ENCODE assay signal across 2 cellular contexts in the genomic region with DNA sequence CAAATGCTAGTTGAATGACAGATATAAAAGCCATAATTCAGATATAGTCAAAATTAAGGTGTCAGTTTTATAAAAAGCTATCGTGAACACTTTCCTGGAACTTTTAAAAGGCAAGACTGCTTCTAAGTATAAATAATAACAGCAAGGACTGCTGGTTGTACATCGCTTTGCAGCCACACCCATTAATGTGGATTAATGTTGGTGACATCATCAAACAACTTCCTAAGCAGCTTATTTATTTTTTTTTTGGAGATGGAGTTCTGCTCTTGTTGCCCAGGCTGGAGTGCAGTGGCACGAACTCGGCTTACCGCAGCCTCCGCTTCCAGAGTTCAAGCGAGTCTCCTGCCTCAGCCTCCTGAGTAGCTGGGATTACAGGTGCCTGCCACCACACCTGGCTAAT.
TF ChIP-seq lines count a peak whose summit lies in the region.

No MANE protein-coding gene starts in this region.

TF ChIP-seq in HepG2, 621 proteins besides CTCF, POLR2A, EP300 and RAD21:
- TF ChIP-seq, protein P1, sequence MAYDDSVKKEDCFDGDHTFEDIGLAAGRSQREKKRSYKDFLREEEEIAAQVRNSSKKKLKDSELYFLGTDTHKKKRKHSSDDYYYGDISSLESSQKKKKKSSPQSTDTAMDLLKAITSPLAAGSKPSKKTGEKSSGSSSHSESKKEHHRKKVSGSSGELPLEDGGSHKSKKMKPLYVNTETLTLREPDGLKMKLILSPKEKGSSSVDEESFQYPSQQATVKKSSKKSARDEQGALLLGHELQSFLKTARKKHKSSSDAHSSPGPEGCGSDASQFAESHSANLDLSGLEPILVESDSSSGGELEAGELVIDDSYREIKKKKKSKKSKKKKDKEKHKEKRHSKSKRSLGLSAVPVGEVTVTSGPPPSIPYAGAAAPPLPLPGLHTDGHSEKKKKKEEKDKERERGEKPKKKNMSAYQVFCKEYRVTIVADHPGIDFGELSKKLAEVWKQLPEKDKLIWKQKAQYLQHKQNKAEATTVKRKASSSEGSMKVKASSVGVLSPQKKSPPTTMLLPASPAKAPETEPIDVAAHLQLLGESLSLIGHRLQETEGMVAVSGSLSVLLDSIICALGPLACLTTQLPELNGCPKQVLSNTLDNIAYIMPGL (CRISPR knock-in tag; IDR thresholded peaks at IDR 0.05; ENCODE audit: borderline replicate concordance in 1 of 2, low read depth in 1 of 2): no peak
- no peak for TF ChIP-seq ZNF235 (CRISPR knock-in tag; IDR thresholded peaks at IDR 0.05; ENCODE audit: borderline replicate concordance)
- peak; percentile 80 for TF ChIP-seq ATF7 (IDR thresholded peaks at IDR 0.05)
- no peak for TF ChIP-seq ATF7 (CRISPR knock-in tag; IDR thresholded peaks at IDR 0.05)
- TF ChIP-seq NFYB (CRISPR knock-in tag; IDR thresholded peaks at IDR 0.05): no peak

TF ChIP-seq in GM12891, 5 proteins besides CTCF, POLR2A, EP300 and RAD21:
- TF ChIP-seq TAF1 (IDR thresholded peaks at IDR 0.05; ENCODE audit: low read depth, low read length) (no peak), POLR2AphosphoS5 (IDR thresholded peaks at IDR 0.05; ENCODE audit: low read depth, low read length) (no peak), POU2F2 (IDR thresholded peaks at IDR 0.05; ENCODE audit: low read depth, low read length) (no peak), SPI1 (IDR thresholded peaks at IDR 0.05; ENCODE audit: low read depth, low read length) (no peak), PAX5 (IDR thresholded peaks at IDR 0.05; ENCODE audit: insufficient read depth, low read length, severe bottlenecking) (no peak)
